8 cellular contexts compared by ENCODE assay signal in genomic region chr5:14685757-14686156, GRCh38. TPM values are rescaled to one million over a fixed set of nuclear protein-coding genes. Genes with fewer than 3 reads are reported as not detected.
DNase-seq lines count a peak whose midpoint lies in the region; ATAC-seq and TF ChIP-seq lines count a peak whose summit lies in the region.

No MANE protein-coding gene starts in this region.

- H3K27me3 Mint-ChIP-seq in activated naive CD8-positive, alpha-beta T cell treated with anti-CD3 and anti-CD28 coated beads, Interleukin-2, amount 10 ng/mL, durations not matched to agents 7 days and 5 days: no peaks in the 10 kb centered on the region

- H3K27me3 ChIP-seq in Panc1 (ENCODE audit: control insufficient read depth, insufficient read depth, low read length): no peaks in the 10 kb centered on the region
- no peaks in the 10 kb centered on the region for H3K27me3 ChIP-seq in heart right ventricle
- no peaks in the 10 kb centered on the region for H3K27me3 ChIP-seq in gastrocnemius medialis

- POLR2A ChIA-PET in Panc1 (lab: Charles Lee): no interaction called here
- POLR2A ChIA-PET in activated naive CD8-positive, alpha-beta T cell treated with anti-CD3 and anti-CD28 coated beads, Interleukin-2, amount 10 ng/mL, durations not matched to agents 7 days and 5 days (lab: Charles Lee): interaction anchor here (1.0 to 1.3 kb wide), 2 partner anchors 11 to 22 kb away, joined by 3 to 4 read pairs; no protein-coding TSS in a partner anchor

- 41 to 44% methylated on average over 6 of the region's 6 CpGs for WGBS in heart right ventricle, 2 donors

- DNase-seq in NCI-H2196 (lab: John Stamatoyannopoulos, UW; ENCODE audit: unreplicated experiment) (peak; percentile 8), NCI-H2196 treated with DMSO at 0.1 percent for 48 hours (lab: John Stamatoyannopoulos, UW; ENCODE audit: unreplicated experiment) (no peak), HuH-7 (ENCODE audit: low spot score) (peak; percentile 34), Panc1 (ENCODE audit: low read depth, low spot score) (no peak), heart right ventricle (peak in 1 of 2 donors; percentile 41), gastrocnemius medialis (no peak)
- DNase-seq in activated naive CD8-positive, alpha-beta T cell treated with anti-CD3 and anti-CD28 coated beads, Interleukin-2, amount 10 ng/mL, durations not matched to agents 7 days and 5 days: no peak

- H3K4me1 ChIP-seq in Panc1 (ENCODE audit: control insufficient read depth, insufficient read depth, low read length): no peaks in the 10 kb centered on the region; the same call in 1 of the 2 replicates
- H3K4me1 ChIP-seq in heart right ventricle: peaks cover 0 to 66% (median 20%) of the 10 kb centered on the region in 9 donors
- H3K4me1 ChIP-seq in gastrocnemius medialis: peaks cover 31 to 33% of the 10 kb centered on the region in 2 donors

- in situ Hi-C loops in Panc1 (cut with HindIII; ENCODE audit: low pct_unique_long_range_greater_than_20kb, low sequenced_read_pairs): no loop called here
- in situ Hi-C loops in gastrocnemius medialis (cut with MboI; ENCODE audit: low sequenced_read_pairs in 4 of 4): loop anchor here in 2 of 4 donors (10.0 kb wide), 1 partner anchor 329 kb away; no protein-coding TSS in a partner anchor

- CTCF ChIA-PET in Panc1 (lab: Charles Lee): interaction anchor here (0.7 to 0.8 kb wide), 3 partner anchors 36 to 318 kb away, joined by 3 read pairs; no protein-coding TSS in a partner anchor

- intact Hi-C loops in Panc1 (cut with micrococcal nuclease; ENCODE audit: unreplicated experiment) (no loop called here), heart right ventricle (cut with DNase I) (loop anchor here in 8 of 10 donors (5.0 to 10.0 kb wide), 5 partner anchors 42 to 329 kb away; no protein-coding TSS in a partner anchor), gastrocnemius medialis (cut with DNase I; ENCODE audit: low total_unique reads) (loop anchor here (1.0 to 5.0 kb wide), 3 partner anchors 93 to 317 kb away; partner anchors contain the start of gene ANKH)

- H3K4me3 Mint-ChIP-seq in activated naive CD8-positive, alpha-beta T cell treated with anti-CD3 and anti-CD28 coated beads, Interleukin-2, amount 10 ng/mL, durations not matched to agents 7 days and 5 days: peak overlapping the region; percentile 63

- H3K27ac Mint-ChIP-seq in activated naive CD8-positive, alpha-beta T cell treated with anti-CD3 and anti-CD28 coated beads, Interleukin-2, amount 10 ng/mL, durations not matched to agents 7 days and 5 days: peak overlapping the region; percentile 76

- TF ChIP-seq POLR2A in gastrocnemius medialis (IDR thresholded peaks at IDR 0.05): no peak

- H3K27ac ChIP-seq in Panc1 (ENCODE audit: low read length): no peak overlapping the region
- peak overlapping the region in 7 of 10 donors; percentile 33 to 87 (median 70) for H3K27ac ChIP-seq in heart right ventricle
- peak overlapping the region in 3 of 4 donors; percentile 37 to 67 (median 45) for H3K27ac ChIP-seq in gastrocnemius medialis

- H3K36me3 ChIP-seq in Panc1 (ENCODE audit: control insufficient read depth, insufficient read depth, low read length) (peaks cover 31% of the 10 kb centered on the region), heart right ventricle (peaks cover 0 to 96% (median 36%) of the 10 kb centered on the region in 9 donors), gastrocnemius medialis (peaks cover 6 to 62% of the 10 kb centered on the region in 2 donors)

- H3K9me3 Mint-ChIP-seq in activated naive CD8-positive, alpha-beta T cell treated with anti-CD3 and anti-CD28 coated beads, Interleukin-2, amount 10 ng/mL, durations not matched to agents 7 days and 5 days: no peaks in the 10 kb centered on the region

- H3K9me3 ChIP-seq in Panc1 (ENCODE audit: control insufficient read depth, insufficient read depth, low read depth, low read length) (peaks cover 6% of the 10 kb centered on the region; the same call in 1 of the 2 replicates), heart right ventricle (peaks cover 0 to 9% (median 3%) of the 10 kb centered on the region in 11 donors), gastrocnemius medialis (no peaks in the 10 kb centered on the region)

- H3K36me3 Mint-ChIP-seq in activated naive CD8-positive, alpha-beta T cell treated with anti-CD3 and anti-CD28 coated beads, Interleukin-2, amount 10 ng/mL, durations not matched to agents 7 days and 5 days: peaks cover 54% of the 10 kb centered on the region

- TF ChIP-seq CTCF in Panc1 (IDR thresholded peaks at IDR 0.05): peak; percentile 81
- peak in 8 of 9 donors; percentile 30 to 75 (median 68) for TF ChIP-seq CTCF in heart right ventricle (IDR thresholded peaks at IDR 0.05)
- peak; percentile 55 to 71 (median 66) for TF ChIP-seq CTCF in gastrocnemius medialis (IDR thresholded peaks at IDR 0.05 in 4 of 5, conservative IDR thresholded peaks at IDR 0.05 in 1 of 5)

- peaks cover 13% of the 10 kb centered on the region for H3K4me1 Mint-ChIP-seq in activated naive CD8-positive, alpha-beta T cell treated with anti-CD3 and anti-CD28 coated beads, Interleukin-2, amount 10 ng/mL, durations not matched to agents 7 days and 5 days

- peak; percentile 87 for ATAC-seq in GM21723 (IDR thresholded peaks at IDR 0.05; ENCODE audit: unreplicated experiment)
- ATAC-seq in Panc1: peak; percentile 84
- ATAC-seq in activated naive CD8-positive, alpha-beta T cell treated with anti-CD3 and anti-CD28 coated beads, Interleukin-2, amount 10 ng/mL, durations not matched to agents 7 days and 5 days (ENCODE audit: low read depth): peak; percentile 73
- peak; percentile 16 to 43 (median 38) for ATAC-seq in heart right ventricle
- ATAC-seq in gastrocnemius medialis: peak; percentile 67 to 68

- BruUV-seq in Panc1 (replicated peaks; lab: Mats Ljungman, UMichigan): no TSS peak

- H3K4me3 ChIP-seq in Panc1 (ENCODE audit: low read depth in 2 of 2, low read length in 2 of 2) (no peak overlapping the region), heart right ventricle (no peak overlapping the region), gastrocnemius medialis (no peak overlapping the region)

RNA-seq across cellular contexts. Expression of gene OTULIN, which starts 21.2 kb away (rescaled TPM):
- 40.1 TPM for total RNA-seq in Panc1 (2021; ENCODE audit: unreplicated experiment)
- polyA plus RNA-seq in Panc1 (2012; ENCODE audit: insufficient read length): 19.5 TPM
- 10 to 100 TPM; 82.7 to 86.6 TPM for total RNA-seq in activated naive CD8-positive, alpha-beta T cell treated with anti-CD3 and anti-CD28 coated beads, Interleukin-2, amount 10 ng/mL, durations not matched to agents 7 days and 5 days
- total RNA-seq in heart right ventricle: 10 to 100 TPM; 15.2 to 35.1 (median 25.9) TPM
- 1 to 10 TPM; 4.4 to 5.8 TPM for polyA plus RNA-seq in heart right ventricle
- 10 to 100 TPM; 15.1 to 28.3 (median 20.2) TPM for total RNA-seq in gastrocnemius medialis

Comparison
In these comparisons a context has a peak if more than half of its experiments do, and no peak if none do; other contexts are left out.
1. DNase-seq: peak in NCI-H2196 (single experiment) and HuH-7 (single experiment); none in NCI-H2196 treated with DMSO at 0.1 percent for 48 hours (single experiment), Panc1 (single experiment), activated naive CD8-positive, alpha-beta T cell treated with anti-CD3 and anti-CD28 coated beads, Interleukin-2, amount 10 ng/mL, durations not matched to agents 7 days and 5 days (single experiment) and gastrocnemius medialis (0 of 2).
2. Peak in every context shown above with its lines, with median percentiles within 50 percentile points of each other: ATAC-seq and CTCF ChIP-seq.